ENCODE assay signal across 20 cellular contexts in genomic region chr12:89702503-89702902, GRCh38. TPM values are rescaled to one million over a fixed set of nuclear protein-coding genes. Genes with fewer than 3 reads are reported as not detected.
DNase-seq lines count a peak whose midpoint lies in the region; ATAC-seq, FAIRE-seq and TF ChIP-seq lines count a peak whose summit lies in the region.
"Had no signal": no experiment of that assay in that cellular context is flagged by ENCODE, and none has a peak within 500 bp of the region (broad histone marks: within the 10 kb centered on the region; RNA-seq: fewer than 3 reads in every experiment).

No MANE protein-coding gene starts in this region.

- 48% methylated on average over 1 of the region's 1 CpG for WGBS in GM12878 (ENCODE audit: insufficient coverage, insufficient replicate concordance, low lambda C conversion rate, missing lambda C conversion rate)
- 98% methylated on average over 1 of the region's 1 CpG for WGBS in prostate gland

- peaks cover 77% of the 10 kb centered on the region for H3K79me2 ChIP-seq in Loucy (ENCODE audit: insufficient read depth, low read length)
- peaks cover 100% of the 10 kb centered on the region for H3K79me2 ChIP-seq in GM12878 (ENCODE audit: control insufficient read depth, insufficient read depth, low read length)

- RAD21 ChIA-PET in GM12878 (lab: Charles Lee; ENCODE audit: unreplicated experiment), result interaction anchor here (0.7 to 3.2 kb wide), 13 partner anchors 10 to 312 kb away, joined by 3 to 10 read pairs (median 4); no protein-coding TSS in a partner anchor

- no peak for TF ChIP-seq EP300 in GM12878 (IDR thresholded peaks at IDR 0.05; ENCODE audit: borderline replicate concordance in 1 of 2, control insufficient read depth in 1 of 2, low read depth in 2 of 2, low read length in 2 of 2)

- H4K20me1 ChIP-seq in Loucy (ENCODE audit: insufficient read depth, low read length, poor library complexity, severe bottlenecking) (peaks cover 31% of the 10 kb centered on the region), GM12878 (ENCODE audit: control insufficient read depth, insufficient read depth) (peaks cover 3% of the 10 kb centered on the region; the same call in 1 of the 2 replicates)

- H3K9ac ChIP-seq in Loucy (ENCODE audit: low read depth, low read length, poor library complexity, severe bottlenecking), result no peak overlapping the region
- H3K9ac ChIP-seq in GM12878 (ENCODE audit: control insufficient read depth, insufficient read depth, low read length), result no peak overlapping the region
- H3K9ac ChIP-seq: BLaER1 treated with 17β-estradiol and CSF1 and Interleukin-3, amounts not matched to agents 10 nM and 100 nM had no signal

- BruUV-seq in GM12878 (replicated peaks; lab: Mats Ljungman, UMichigan), result no TSS peak

- FAIRE-seq in GM12878 (lab: Jason Lieb, UNC) (no peak), D721Med (lab: Jason Lieb, UNC) (no peak)

- H3K4me3 Mint-ChIP-seq in type B pancreatic cell (peak overlapping the region; percentile 35), chondrocyte (ENCODE audit: unreplicated experiment) (no peak overlapping the region)

- no peaks in the 10 kb centered on the region for H3K9me2 ChIP-seq in Loucy (replicated peaks; ENCODE audit: low read depth, low read length)

- DNase-seq in NCI-H510A treated with DMSO at 0.1 percent for 48 hours (lab: John Stamatoyannopoulos, UW) (peak; percentile 34), NCI-H510A (lab: John Stamatoyannopoulos, UW) (no peak), GM12878 (ENCODE audit: low read depth, low spot score) (no peak), type B pancreatic cell (ENCODE audit: extremely low spot score, unreplicated experiment) (no peak), chondrocyte (ENCODE audit: low spot score) (no peak), D721Med (ENCODE audit: insufficient read length, low spot score) (no peak), prostate gland (ENCODE audit: low spot score) (no peak)
- DNase-seq: GOT3; Kasumi-1; MM.1S; NCI-H1092 treated with DMSO at 0.1 percent for 48 hours; NCI-H146; NCI-H2081 treated with DMSO at 0.1 percent for 48 hours; NCI-H345; NCI-H526 treated with DMSO at 0.1 percent for 48 hours; NK-92 treated with Interleukin-12 subunit alpha and Interleukin-12 subunit beta, amount 100 ng/mL, for 24 hours; SHP77 had no signal

- H3K27ac Mint-ChIP-seq in type B pancreatic cell (no peak overlapping the region), chondrocyte (ENCODE audit: unreplicated experiment) (no peak overlapping the region)

- no peaks in the 10 kb centered on the region for H3F3A ChIP-seq in Loucy (ENCODE audit: low read depth)

- H3K4me1 ChIP-seq in Loucy (ENCODE audit: insufficient read depth, low read length, poor library complexity, severe bottlenecking) (peaks cover 41% of the 10 kb centered on the region), GM12878 (ENCODE audit: control insufficient read depth, insufficient read depth, low read length) (peaks cover 8% of the 10 kb centered on the region), prostate gland (replicated peaks) (no peaks in the 10 kb centered on the region)

- no peak for TF ChIP-seq RAD21 in GM12878 (IDR thresholded peaks at IDR 0.05; ENCODE audit: insufficient read depth, low read depth, low read length)

- TF ChIP-seq POLR2A in GM12878 (IDR thresholded peaks at IDR 0.05; ENCODE audit: low read depth, low read length) (no peak), prostate gland (IDR thresholded peaks at IDR 0.05) (no peak)

- intact Hi-C loops in GM12878 (cut with micrococcal nuclease; ENCODE audit: unreplicated experiment) (loop anchor here (5.0 kb wide), 1 partner anchor 80 kb away; no protein-coding TSS in a partner anchor), prostate gland (cut with DNase I) (no loop called here)

- H3K4me1 Mint-ChIP-seq in type B pancreatic cell (ENCODE audit: unreplicated experiment) (peaks cover 39% of the 10 kb centered on the region), chondrocyte (ENCODE audit: low read depth) (peaks cover 40% of the 10 kb centered on the region)

- SMC1A ChIA-PET in GM12878 (lab: Charles Lee; ENCODE audit: uncharacterized antibody, unreplicated experiment), result interaction anchor here (0.7 to 7.4 kb wide), 16 partner anchors 11 to 312 kb away, joined by 3 to 70 read pairs (median 5); no protein-coding TSS in a partner anchor

- peaks cover 5% of the 10 kb centered on the region for H3K36me3 Mint-ChIP-seq in type B pancreatic cell
- no peaks in the 10 kb centered on the region for H3K36me3 Mint-ChIP-seq in chondrocyte (ENCODE audit: low read depth)

- H3K27me3 Mint-ChIP-seq in type B pancreatic cell, result no peaks in the 10 kb centered on the region
- H3K27me3 Mint-ChIP-seq in chondrocyte (ENCODE audit: low read depth), result no peaks in the 10 kb centered on the region

- POLR2A ChIA-PET in GM12878 (lab: Charles Lee), result interaction anchor here (1.0 to 1.2 kb wide), 2 partner anchors 14 to 248 kb away, joined by 3 to 4 read pairs; no protein-coding TSS in a partner anchor

- ATAC-seq in GM12878, result no peak

- H3K27ac ChIP-seq in GM12878 (ENCODE audit: control insufficient read depth, insufficient read depth) (no peak overlapping the region), prostate gland (no peak overlapping the region)
- H3K27ac ChIP-seq: BLaER1 treated with 17β-estradiol and CSF1 and Interleukin-3, amounts not matched to agents 10 nM and 100 nM; SK-N-MC had no signal

- H3K27me3 ChIP-seq in Loucy (ENCODE audit: insufficient read depth, low read length, poor library complexity, severe bottlenecking), result no peaks in the 10 kb centered on the region
- H3K27me3 ChIP-seq in GM12878 (replicated peaks in 1 of 2; ENCODE audit: control insufficient read depth in 2 of 2, insufficient read depth in 2 of 2, low read length in 1 of 2), result no peaks in the 10 kb centered on the region
- H3K27me3 ChIP-seq in prostate gland (replicated peaks; ENCODE audit: insufficient read depth), result no peaks in the 10 kb centered on the region

- H3K9me3 ChIP-seq in Loucy (ENCODE audit: insufficient read depth, low read depth, low read length), result no peaks in the 10 kb centered on the region
- no peaks in the 10 kb centered on the region for H3K9me3 ChIP-seq in GM12878 (replicated peaks; ENCODE audit: control insufficient read depth, insufficient read depth, low read length)
- no peaks in the 10 kb centered on the region for H3K9me3 ChIP-seq in prostate gland
- H3K9me3 ChIP-seq: BLaER1 treated with 17β-estradiol and CSF1 and Interleukin-3, amounts not matched to agents 10 nM and 100 nM had no signal

- H2AFZ ChIP-seq in Loucy (ENCODE audit: low read length) (no peak overlapping the region), GM12878 (ENCODE audit: control insufficient read depth, low read depth, low read length) (no peak overlapping the region)

- H3K9me3 Mint-ChIP-seq in type B pancreatic cell (no peaks in the 10 kb centered on the region), chondrocyte (ENCODE audit: low read depth) (no peaks in the 10 kb centered on the region)

- H3K36me3 ChIP-seq in Loucy (ENCODE audit: insufficient read depth, low read length) (no peaks in the 10 kb centered on the region), GM12878 (ENCODE audit: control insufficient read depth in 2 of 2, insufficient read depth in 2 of 2, low read length in 1 of 2) (peaks cover 0 to 3% of the 10 kb centered on the region in 2 experiments; a peak in 1 of 4 replicates), prostate gland (no peaks in the 10 kb centered on the region)

- TF ChIP-seq CTCF in Loucy (conservative IDR thresholded peaks at IDR 0.05; ENCODE audit: low read length) (no peak), GM12878 (IDR thresholded peaks at IDR 0.05 in 2 of 3, conservative IDR thresholded peaks at IDR 0.05 in 1 of 3; ENCODE audit: control insufficient read depth in 2 of 3, extremely low read depth in 1 of 3, insufficient read depth in 1 of 3, low read depth in 3 of 3, low read length in 3 of 3) (no peak), type B pancreatic cell (conservative IDR thresholded peaks at IDR 0.05) (no peak), chondrocyte (IDR thresholded peaks at IDR 0.05) (no peak), D721Med (IDR thresholded peaks at IDR 0.05; ENCODE audit: insufficient read depth, missing control alignments) (no peak), prostate gland (IDR thresholded peaks at IDR 0.05) (no peak)

- H3K4me3 ChIP-seq in Loucy (ENCODE audit: low read length, poor library complexity, severe bottlenecking) (no peak overlapping the region), GM12878 (0 out of 2 replicates have a peak overlapping the region, but pooled peaks have one; percentile 19), prostate gland (no peak overlapping the region)
- H3K4me3 ChIP-seq: BLaER1 treated with 17β-estradiol and CSF1 and Interleukin-3, amounts not matched to agents 10 nM and 100 nM; SK-N-MC had no signal

- in situ Hi-C loops in GM12878 (cut with MboI), result no loop called here

- CTCF ChIA-PET in GM12878 (lab: Yijun Ruan, JAX), result interaction anchor here (0.6 to 2.8 kb wide), 11 partner anchors 12 to 402 kb away, joined by 3 to 13 read pairs (median 5); no protein-coding TSS in a partner anchor

- peak overlapping the region; percentile 12 for H3K4me2 ChIP-seq in Loucy (ENCODE audit: low read depth, low read length, poor library complexity, severe bottlenecking)
- H3K4me2 ChIP-seq in GM12878 (ENCODE audit: control insufficient read depth, insufficient read depth), result peak overlapping the region; percentile 22; the same call in 1 of the 2 replicates

TF ChIP-seq in GM12878, 131 proteins besides CTCF, POLR2A, EP300 and RAD21 (continues in another document):
- TF ChIP-seq PAX8 (IDR thresholded peaks at IDR 0.05), result no peak

RNA-seq across cellular contexts. Expression of gene ATP2B1, which starts 6.1 kb away (rescaled TPM):
- 216 and 232 TPM in 2 replicates for total RNA-seq in GM12878 (2013; cell fraction: nucleolus; rRNA removed)
- 46.0 and 56.0 TPM in 2 replicates for total RNA-seq in GM12878 (2014; rRNA removed)
- 67.8 TPM in 2 replicates for total RNA-seq in GM12878 (2014; rRNA removed; fragmentation: Illumina TruSeq; extraction: Trizol)
- total RNA-seq in GM12878 (2021), result 51.1 and 54.9 TPM in 2 replicates
- 9.9 TPM for polyA plus RNA-seq in GM12878 (2011; ENCODE audit: low read depth)
- polyA plus RNA-seq in GM12878 (2011; rRNA removed), result 27.1 and 39.4 TPM in 2 replicates
- 11.5 and 16.7 TPM in 2 replicates for polyA plus RNA-seq in GM12878 (2011; cell fraction: cytosol; rRNA removed)
- polyA plus RNA-seq in GM12878 (2011; cell fraction: nucleus; rRNA removed), result 37.7 and 38.4 TPM in 2 replicates
- 20.4 and 23.0 TPM in 2 replicates for polyA plus RNA-seq in GM12878 (2012)
- 51.0 and 74.4 TPM in 2 replicates for polyA plus RNA-seq in GM12878 (2014; fragmentation: Illumina TruSeq; extraction: Trizol)
- polyA plus RNA-seq in GM12878 (2014; fragmentation: Nextera tagmentation; extraction: Ambion mirVana), result 10 to 100 TPM; 15.9 to 18.6 TPM
- 22.9 and 29.1 TPM in 2 replicates for polyA plus RNA-seq in GM12878 (2014; rRNA removed)
- polyA plus RNA-seq in GM12878 (2016; fragmentation: Nextera tagmentation; extraction: Ambion mirVana), result 10 to 100 TPM; 53.0 to 62.2 TPM
- 30.6 and 40.5 TPM in 2 replicates for polyA minus RNA-seq in GM12878 (2011; rRNA and poly(A)+ RNA removed)
- polyA minus RNA-seq in GM12878 (2011; cell fraction: cytosol; rRNA and poly(A)+ RNA removed), result 14.3 and 17.3 TPM in 2 replicates
- polyA minus RNA-seq in GM12878 (2011; cell fraction: nucleus; rRNA and poly(A)+ RNA removed), result 48.6 and 86.0 TPM in 2 replicates
- 77.1 and 95.2 TPM in 2 replicates for total RNA-seq in type B pancreatic cell (ENCODE audit: low replicate concordance)
- total RNA-seq in chondrocyte, result 47.4 to 55.2 TPM (median 49.7 TPM) in 3 replicates
- total RNA-seq in prostate gland, result 10 to 100 TPM; 16.4 to 80.3 TPM
